In genomic region chr11:108121274-108122155, GRCh38 we compare ENCODE assay signal across 8 cellular contexts. TPM values are rescaled to one million over a fixed set of nuclear protein-coding genes. Genes with fewer than 3 reads are reported as not detected.
A peak's percentile ranks its signal among the peaks of the same experiment; 100 is the strongest.
DNase-seq lines count a peak whose midpoint lies in the region; ATAC-seq, FAIRE-seq and TF ChIP-seq lines count a peak whose summit lies in the region.

ACAT1 (plus strand) TSS chr11:108121567; CDS start chr11:108121607, 40 bp downstream.

- peak within 1 kb of the TSS; percentile 85 for H3K4me3 ChIP-seq in HUES64 (ENCODE audit: low read length)
- peak within 1 kb of the TSS; percentile 80 for H3K4me3 ChIP-seq in OCI-LY1 (ENCODE audit: low read depth, low read length, poor library complexity, severe bottlenecking)
- peak within 1 kb of the TSS; percentile 58 to 85 (median 60) for H3K4me3 ChIP-seq in endothelial cell of umbilical vein (replicated peaks in 1 of 3; ENCODE audit: insufficient read depth in 1 of 3, low read depth in 1 of 3, low read length in 3 of 3)

- H3K9ac ChIP-seq in HUES64 (ENCODE audit: low read depth, low read length) (peak within 1 kb of the TSS; percentile 80), OCI-LY1 (ENCODE audit: low read length) (peak within 1 kb of the TSS; percentile 84), endothelial cell of umbilical vein (replicated peaks; ENCODE audit: extremely low read depth, insufficient read depth, low read length) (peak within 1 kb of the TSS; percentile 66)

- dilution Hi-C loops in endothelial cell of umbilical vein (cut with MboI; ENCODE audit: extremely low pct_ligation_motif_present, low sequenced_read_pairs) = no loop called here

- no peaks in the 10 kb centered on the region for H3K9me2 ChIP-seq in OCI-LY1 (ENCODE audit: low read depth, low read length)

- H4K20me1 ChIP-seq in OCI-LY1 (ENCODE audit: insufficient read depth, low read length) (no peaks in the 10 kb centered on the region), endothelial cell of umbilical vein (replicated peaks; ENCODE audit: control insufficient read depth, extremely low read depth, insufficient read depth, low read length) (no peaks in the 10 kb centered on the region)

- H3F3A ChIP-seq in OCI-LY1 (ENCODE audit: insufficient read depth, low read length) = no peaks in the 10 kb centered on the region

- intact Hi-C loops in endothelial cell of umbilical vein (cut with micrococcal nuclease) = loop anchor here (1.0 to 5.0 kb wide), 4 partner anchors 101 to 376 kb away; partner anchors contain the start of genes C11orf65, CUL5, NPAT and POGLUT3

- H2AFZ ChIP-seq in OCI-LY1 (ENCODE audit: low read length) (0 out of 2 replicates have a peak within 1 kb of the TSS, but pooled peaks have one; percentile 32), endothelial cell of umbilical vein (ENCODE audit: low read depth, low read length) (peak within 1 kb of the TSS; percentile 77)

- H3K4me2 ChIP-seq in OCI-LY1 (ENCODE audit: low read length) (peak within 1 kb of the TSS; percentile 78), endothelial cell of umbilical vein (ENCODE audit: insufficient read depth, low read length) (peak within 1 kb of the TSS; percentile 90)

- CTCF ChIA-PET in endothelial cell of umbilical vein (lab: Charles Lee) = interaction anchor here (0.7 to 1.7 kb wide), 4 partner anchors 27 to 527 kb away, joined by 3 read pairs; partner anchors contain the start of genes ATM and CUL5

- FAIRE-seq in endothelial cell of umbilical vein (lab: Jason Lieb, UNC) = peak; percentile 95

- TF ChIP-seq POLR2A in endothelial cell of umbilical vein (IDR thresholded peaks at IDR 0.05; ENCODE audit: low read depth, low read length) = peak; percentile 87

- 3% methylated on average over 71 of the region's 73 CpGs for WGBS in HUES64

- BruUV-seq in endothelial cell of umbilical vein (replicated peaks; lab: Mats Ljungman, UMichigan) = TSS peak; percentile 54

- ATAC-seq in GM21447 (IDR thresholded peaks at IDR 0.05; ENCODE audit: unreplicated experiment) = peak; percentile 93

- POLR2A ChIA-PET in endothelial cell of umbilical vein (lab: Charles Lee) = no interaction called here

- H3K27ac ChIP-seq in HUES64 (ENCODE audit: low read depth, low read length) = no peak within 1 kb of the TSS; the same call in 1 of the 2 replicates
- peak within 1 kb of the TSS; percentile 44 for H3K27ac ChIP-seq in OCI-LY1 (ENCODE audit: low read depth, low read length, poor library complexity, severe bottlenecking)
- peak within 1 kb of the TSS; percentile 19 for H3K27ac ChIP-seq in endothelial cell of umbilical vein (ENCODE audit: insufficient read depth, low read depth, low read length)

- H3K9me3 ChIP-seq in HUES64 (ENCODE audit: insufficient read depth, low read depth, low read length) (no peaks in the 10 kb centered on the region), OCI-LY1 (ENCODE audit: low read length) (no peaks in the 10 kb centered on the region), endothelial cell of umbilical vein (replicated peaks; ENCODE audit: control insufficient read depth, insufficient read depth, low read length) (no peaks in the 10 kb centered on the region)

- H3K36me3 ChIP-seq in HUES64 (ENCODE audit: insufficient read depth, low read length) (no peaks in the 10 kb centered on the region), OCI-LY1 (ENCODE audit: insufficient read depth, low read length) (no peaks in the 10 kb centered on the region), endothelial cell of umbilical vein (ENCODE audit: control insufficient read depth in 2 of 2, extremely low read depth in 1 of 2, insufficient read depth in 2 of 2, low read length in 2 of 2) (no peaks in the 10 kb centered on the region)

- DNase-seq in DMS 273 (lab: John Stamatoyannopoulos, UW; ENCODE audit: unreplicated experiment) (peak; percentile 96), endothelial cell of umbilical vein (ENCODE audit: low read depth, low spot score) (peak; percentile 92), middle frontal gyrus (ENCODE audit: extremely low spot score, low spot score) (peak; percentile 85)
- peak; percentile 99 for DNase-seq in activated CD8-positive, alpha-beta memory T cell treated with anti-CD3 and anti-CD28 coated beads, Interleukin-2, amount 50 U/mL, for 48 hours
- DNase-seq in stimulated activated CD8-positive, alpha-beta memory T cell treated with anti-CD3 and anti-CD28 coated beads, Interleukin-4, amount 100 ng/mL, for 1 hour (ENCODE audit: low read depth in 2 of 2, low spot score in 1 of 2) = peak; percentile 90 to 93

- peaks cover 27% of the 10 kb centered on the region for H3K79me2 ChIP-seq in OCI-LY1 (ENCODE audit: insufficient read depth, low read length)
- H3K79me2 ChIP-seq in endothelial cell of umbilical vein (ENCODE audit: control insufficient read depth, insufficient read depth, low read length) = peaks cover 37% of the 10 kb centered on the region

- H3K4me1 ChIP-seq in HUES64 (ENCODE audit: insufficient read depth, low read length) (peaks cover 8% of the 10 kb centered on the region; the same call in 1 of the 2 replicates), OCI-LY1 (ENCODE audit: insufficient read depth, low read length, severe bottlenecking) (peaks cover 36% of the 10 kb centered on the region), endothelial cell of umbilical vein (ENCODE audit: control insufficient read depth, extremely low read depth, insufficient read depth, low read length) (peaks cover 16% of the 10 kb centered on the region)

- H3K9me1 ChIP-seq in endothelial cell of umbilical vein (replicated peaks; ENCODE audit: control insufficient read depth, extremely low read depth, insufficient read depth, low read length) = no peaks in the 10 kb centered on the region

- H3K27me3 ChIP-seq in HUES64 (ENCODE audit: insufficient read depth, low read length) (peaks cover 14% of the 10 kb centered on the region), OCI-LY1 (ENCODE audit: insufficient read depth, low read length) (no peaks in the 10 kb centered on the region), endothelial cell of umbilical vein (ENCODE audit: control insufficient read depth in 2 of 2, insufficient read depth in 2 of 2, low read length in 2 of 2) (no peaks in the 10 kb centered on the region)

- TF ChIP-seq CTCF in OCI-LY1 (IDR thresholded peaks at IDR 0.05; ENCODE audit: low read length) (no peak), endothelial cell of umbilical vein (IDR thresholded peaks at IDR 0.05; ENCODE audit: extremely low read depth in 1 of 2, insufficient read depth in 1 of 2, low read depth in 1 of 2, low read length in 2 of 2) (peak in 1 of 2 donors; percentile 38)

TF ChIP-seq in endothelial cell of umbilical vein, 7 proteins besides CTCF, POLR2A, EP300 and RAD21:
- no peak for TF ChIP-seq GATA2 (IDR thresholded peaks at IDR 0.05; ENCODE audit: insufficient read depth, insufficient read length, low read depth, low read length)
- TF ChIP-seq MYC (IDR thresholded peaks at IDR 0.05; ENCODE audit: low read depth, low read length) = peak; percentile 61
- no peak for TF ChIP-seq EZH2 (IDR thresholded peaks at IDR 0.05; ENCODE audit: borderline replicate concordance, low read depth, low read length, severe bottlenecking)
- TF ChIP-seq POLR2AphosphoS5 (IDR thresholded peaks at IDR 0.05; ENCODE audit: insufficient read depth, low read depth, low read length) = peak; percentile 91
- no peak for TF ChIP-seq JUN (IDR thresholded peaks at IDR 0.05; ENCODE audit: borderline replicate concordance, insufficient read depth, insufficient read length, low read depth)
- TF ChIP-seq FOS (IDR thresholded peaks at IDR 0.05; ENCODE audit: borderline replicate concordance, insufficient read depth, low read length) = no peak
- TF ChIP-seq MAX (IDR thresholded peaks at IDR 0.05; ENCODE audit: insufficient read depth, insufficient read length) = peak; percentile 43

RNA-seq across cellular contexts. Expression of gene ACAT1, which starts in this region (rescaled TPM):
- 29.4 TPM for polyA plus RNA-seq in HUES64 (2013, experiment 1 of 2)
- 32.6 TPM for polyA plus RNA-seq in HUES64 (2013, experiment 2 of 2)
- 51.7 and 59.9 TPM in 2 replicates for total RNA-seq in endothelial cell of umbilical vein
- polyA plus RNA-seq in endothelial cell of umbilical vein = 32.6 and 36.8 TPM in 2 replicates
- polyA plus RNA-seq in endothelial cell of umbilical vein (2011; cell fraction: cytosol; rRNA removed) = 50.9 and 57.2 TPM in 2 replicates
- 29.8 and 41.4 TPM in 2 replicates for polyA plus RNA-seq in endothelial cell of umbilical vein (2011; cell fraction: nucleus; rRNA removed)
- polyA plus RNA-seq in endothelial cell of umbilical vein (2012) = 105 and 106 TPM in 2 replicates
- 40.7 and 65.4 TPM in 2 replicates for polyA minus RNA-seq in endothelial cell of umbilical vein
- 46.5 TPM for polyA minus RNA-seq in endothelial cell of umbilical vein (2011; cell fraction: cytosol; rRNA and poly(A)+ RNA removed)
- 22.2 and 25.8 TPM in 2 replicates for polyA minus RNA-seq in endothelial cell of umbilical vein (2011; cell fraction: nucleus; rRNA and poly(A)+ RNA removed)
